ENCODE assay signal across 8 cellular contexts in the genomic region with DNA sequence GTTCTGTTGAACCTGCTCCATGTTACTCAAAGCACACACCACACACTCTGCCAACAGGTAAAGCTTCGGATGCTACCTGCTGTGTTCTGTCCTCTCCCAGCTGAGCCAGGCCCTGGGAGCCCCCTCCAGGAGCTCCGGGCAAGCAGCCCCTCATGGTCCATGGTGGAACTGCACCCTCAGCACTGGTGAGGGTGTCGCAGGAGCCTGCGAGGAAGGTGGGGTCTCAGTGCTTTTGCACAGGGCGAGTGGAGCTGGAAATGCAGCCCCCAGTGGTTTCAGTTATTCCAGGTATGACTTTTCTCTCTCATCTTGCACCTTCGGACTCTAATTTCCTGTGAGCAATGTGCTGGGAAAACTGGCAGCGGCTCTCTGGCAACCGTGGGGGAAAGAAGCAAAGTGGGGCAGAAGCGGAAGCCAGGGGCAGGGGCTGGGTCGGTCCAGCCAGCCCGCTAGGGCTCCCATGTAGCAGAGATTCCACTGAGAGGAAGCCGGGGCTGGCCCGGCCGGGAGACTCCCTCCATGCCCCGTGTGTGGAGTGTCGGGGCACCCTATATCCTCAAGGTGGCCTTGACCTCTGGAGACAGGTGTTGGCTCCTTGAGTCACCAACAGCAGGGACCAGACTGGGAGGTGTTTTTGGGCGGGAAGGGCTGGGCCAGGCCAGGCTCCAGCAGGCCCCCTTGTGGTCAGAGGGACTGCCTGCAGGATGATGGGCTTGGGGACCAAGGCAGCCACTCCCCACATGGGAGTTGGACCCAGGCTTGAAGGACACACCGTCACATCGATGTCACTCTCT.
A peak's percentile ranks its signal among the peaks of the same experiment; 100 is the strongest.
DNase-seq lines count a peak whose midpoint lies in the region; ATAC-seq and TF ChIP-seq lines count a peak whose summit lies in the region.

No MANE protein-coding gene starts in this region.

- no peak overlapping the region for H3K27ac Mint-ChIP-seq in MCF 10A (ENCODE audit: low read depth, unreplicated experiment)
- no peak overlapping the region for H3K27ac Mint-ChIP-seq in activated CD8-positive, alpha-beta memory T cell treated with anti-CD3 and anti-CD28 coated beads, Interleukin-2, amount 10 ng/mL, durations not matched to agents 7 days and 5 days
- H3K27ac Mint-ChIP-seq in glutamatergic neuron (ENCODE audit: unreplicated experiment), result no peak overlapping the region

- BruUV-seq in MCF 10A (replicated peaks; lab: Mats Ljungman, UMichigan), result no TSS peak

- CTCF ChIA-PET in MCF 10A (lab: Yijun Ruan, JAX), result interaction anchor here (0.7 to 8.2 kb wide), 7 partner anchors 72 to 316 kb away, joined by 3 to 227 read pairs (median 5); no protein-coding TSS in a partner anchor
- CTCF ChIA-PET in activated CD8-positive, alpha-beta memory T cell treated with anti-CD3 and anti-CD28 coated beads, Interleukin-2, amount 10 ng/mL, durations not matched to agents 7 days and 5 days (lab: Charles Lee), result interaction anchor here (0.8 to 8.4 kb wide), 12 partner anchors 10 to 316 kb away, joined by 3 to 221 read pairs (median 4); no protein-coding TSS in a partner anchor

- no peaks in the 10 kb centered on the region for H3K4me1 ChIP-seq in breast epithelium

- DNase-seq in MCF 10A (ENCODE audit: unreplicated experiment), result peak; percentile 43
- DNase-seq in breast epithelium (ENCODE audit: low spot score in 2 of 2), result no peak
- DNase-seq in NCI-H2029 (lab: John Stamatoyannopoulos, UW), result peak; percentile 55
- peak; percentile 58 for DNase-seq in activated CD8-positive, alpha-beta memory T cell treated with anti-CD3 and anti-CD28 coated beads, Interleukin-2, amount 10 ng/mL, durations not matched to agents 7 days and 5 days
- peak; percentile 66 for DNase-seq in glutamatergic neuron
- peak; percentile 7 to 23 for DNase-seq in stimulated activated CD4-positive, alpha-beta T cell treated with anti-CD3 and anti-CD28 coated beads, Interleukin-1b, Interleukin-23, amount 100 ng/mL, for 4 hours (ENCODE audit: low read depth in 2 of 2)
- no peak for DNase-seq in HK-2 (ENCODE audit: unreplicated experiment)

- TF ChIP-seq POLR2A in breast epithelium (IDR thresholded peaks at IDR 0.05), result no peak

- no peak overlapping the region for H3K27ac ChIP-seq in breast epithelium

- H3K9me3 ChIP-seq in breast epithelium, result no peaks in the 10 kb centered on the region

- TF ChIP-seq CTCF in MCF 10A (IDR thresholded peaks at IDR 0.05; ENCODE audit: unreplicated experiment), result peak; percentile 43
- no peak for TF ChIP-seq CTCF in breast epithelium (IDR thresholded peaks at IDR 0.05)
- peak; percentile 73 for TF ChIP-seq CTCF in glutamatergic neuron (IDR thresholded peaks at IDR 0.05; ENCODE audit: partially characterized antibody, unreplicated experiment)

- no peaks in the 10 kb centered on the region for H3K4me1 Mint-ChIP-seq in MCF 10A (ENCODE audit: insufficient read depth, unreplicated experiment)
- peaks cover 1% of the 10 kb centered on the region for H3K4me1 Mint-ChIP-seq in activated CD8-positive, alpha-beta memory T cell treated with anti-CD3 and anti-CD28 coated beads, Interleukin-2, amount 10 ng/mL, durations not matched to agents 7 days and 5 days
- H3K4me1 Mint-ChIP-seq in glutamatergic neuron (ENCODE audit: low read depth, unreplicated experiment), result no peaks in the 10 kb centered on the region

- POLR2A ChIA-PET in MCF 10A (lab: Yijun Ruan, JAX), result interaction anchor here (0.6 to 2.7 kb wide), 2 partner anchors 95 to 424 kb away, joined by 3 to 13 read pairs; no protein-coding TSS in a partner anchor

- no peak overlapping the region for H3K4me3 Mint-ChIP-seq in MCF 10A (ENCODE audit: unreplicated experiment)
- H3K4me3 Mint-ChIP-seq in activated CD8-positive, alpha-beta memory T cell treated with anti-CD3 and anti-CD28 coated beads, Interleukin-2, amount 10 ng/mL, durations not matched to agents 7 days and 5 days, result no peak overlapping the region
- no peak overlapping the region for H3K4me3 Mint-ChIP-seq in glutamatergic neuron (ENCODE audit: unreplicated experiment)

- intact Hi-C loops in MCF 10A (cut with micrococcal nuclease) (loop anchor here (5.0 kb wide), 2 partner anchors 197 to 317 kb away; a partner anchor contains a TSS), breast epithelium (cut with DNase I; ENCODE audit: low total_unique reads) (no loop called here)

- ATAC-seq in activated CD8-positive, alpha-beta memory T cell treated with anti-CD3 and anti-CD28 coated beads, Interleukin-2, amount 10 ng/mL, durations not matched to agents 7 days and 5 days, result peak; percentile 58
- no peak for ATAC-seq in GM21717 (IDR thresholded peaks at IDR 0.05; ENCODE audit: unreplicated experiment)

- H3K36me3 ChIP-seq in breast epithelium, result no peaks in the 10 kb centered on the region

- H3K9me3 Mint-ChIP-seq in MCF 10A (ENCODE audit: unreplicated experiment), result peaks cover 6% of the 10 kb centered on the region
- no peaks in the 10 kb centered on the region for H3K9me3 Mint-ChIP-seq in activated CD8-positive, alpha-beta memory T cell treated with anti-CD3 and anti-CD28 coated beads, Interleukin-2, amount 10 ng/mL, durations not matched to agents 7 days and 5 days (ENCODE audit: low read depth)
- peaks cover 2% of the 10 kb centered on the region for H3K9me3 Mint-ChIP-seq in glutamatergic neuron (ENCODE audit: unreplicated experiment)

- H3K27me3 Mint-ChIP-seq in MCF 10A (ENCODE audit: insufficient read depth, unreplicated experiment) (peaks cover 39% of the 10 kb centered on the region), glutamatergic neuron (ENCODE audit: unreplicated experiment) (no peaks in the 10 kb centered on the region)
- peaks cover 20% of the 10 kb centered on the region for H3K27me3 Mint-ChIP-seq in activated CD8-positive, alpha-beta memory T cell treated with anti-CD3 and anti-CD28 coated beads, Interleukin-2, amount 10 ng/mL, durations not matched to agents 7 days and 5 days

- H3K27me3 ChIP-seq in breast epithelium, result no peaks in the 10 kb centered on the region

- no peak overlapping the region for H3K4me3 ChIP-seq in breast epithelium

- H3K36me3 Mint-ChIP-seq in MCF 10A (ENCODE audit: insufficient read depth, unreplicated experiment) (no peaks in the 10 kb centered on the region), glutamatergic neuron (ENCODE audit: unreplicated experiment) (no peaks in the 10 kb centered on the region)
- H3K36me3 Mint-ChIP-seq in activated CD8-positive, alpha-beta memory T cell treated with anti-CD3 and anti-CD28 coated beads, Interleukin-2, amount 10 ng/mL, durations not matched to agents 7 days and 5 days, result no peaks in the 10 kb centered on the region

Comparison
In these comparisons a context has a peak if more than half of its experiments do, and no peak if none do; other contexts are left out.
1. DNase-seq: peak in MCF 10A (single experiment), NCI-H2029 (single experiment), activated CD8-positive, alpha-beta memory T cell treated with anti-CD3 and anti-CD28 coated beads, Interleukin-2, amount 10 ng/mL, durations not matched to agents 7 days and 5 days (single experiment), glutamatergic neuron (single experiment) and stimulated activated CD4-positive, alpha-beta T cell treated with anti-CD3 and anti-CD28 coated beads, Interleukin-1b, Interleukin-23, amount 100 ng/mL, for 4 hours (2 of 2); none in breast epithelium (0 of 2) and HK-2 (single experiment).
2. CTCF ChIP-seq: peak in MCF 10A (single experiment) and glutamatergic neuron (single experiment); none in breast epithelium (0 of 3).